ENCODE assay signal across 1 cellular context in the genomic region with DNA sequence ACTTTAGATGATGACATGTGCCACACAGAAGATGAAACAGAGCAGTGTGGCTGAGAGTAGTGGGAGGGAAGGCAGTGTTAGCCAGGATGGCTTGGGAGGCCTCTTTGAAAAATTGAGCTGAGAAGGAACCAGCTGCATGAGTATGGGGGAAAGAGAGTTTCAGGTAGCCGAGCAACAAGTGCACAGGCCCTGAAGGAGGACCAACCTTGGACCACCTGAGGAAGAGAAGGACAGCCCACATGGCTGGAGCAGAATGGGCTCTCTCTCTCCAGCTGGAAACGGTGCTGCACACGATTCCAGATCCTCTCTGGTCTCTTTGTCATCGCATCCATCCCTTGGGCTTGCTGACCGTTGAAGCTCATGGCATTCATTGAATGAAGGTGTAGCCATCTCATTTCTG.
TF ChIP-seq lines count a peak whose summit lies in the region.

No MANE protein-coding gene starts in this region.

TF ChIP-seq in IMR-90, 13 proteins besides CTCF, POLR2A, EP300 and RAD21 (continued from another document):
- no peak for TF ChIP-seq USF2 (IDR thresholded peaks at IDR 0.05; ENCODE audit: low read depth, low read length)
- TF ChIP-seq BHLHE40 (IDR thresholded peaks at IDR 0.05; ENCODE audit: low read depth, low read length): no peak
- TF ChIP-seq NFE2L2 (IDR thresholded peaks at IDR 0.05; ENCODE audit: low read depth, low read length): no peak
- TF ChIP-seq RFX5 (IDR thresholded peaks at IDR 0.05; ENCODE audit: low read depth, low read length): no peak
- TF ChIP-seq MAZ (IDR thresholded peaks at IDR 0.05; ENCODE audit: borderline replicate concordance, low read depth, low read length): no peak
- TF ChIP-seq, protein P1, sequence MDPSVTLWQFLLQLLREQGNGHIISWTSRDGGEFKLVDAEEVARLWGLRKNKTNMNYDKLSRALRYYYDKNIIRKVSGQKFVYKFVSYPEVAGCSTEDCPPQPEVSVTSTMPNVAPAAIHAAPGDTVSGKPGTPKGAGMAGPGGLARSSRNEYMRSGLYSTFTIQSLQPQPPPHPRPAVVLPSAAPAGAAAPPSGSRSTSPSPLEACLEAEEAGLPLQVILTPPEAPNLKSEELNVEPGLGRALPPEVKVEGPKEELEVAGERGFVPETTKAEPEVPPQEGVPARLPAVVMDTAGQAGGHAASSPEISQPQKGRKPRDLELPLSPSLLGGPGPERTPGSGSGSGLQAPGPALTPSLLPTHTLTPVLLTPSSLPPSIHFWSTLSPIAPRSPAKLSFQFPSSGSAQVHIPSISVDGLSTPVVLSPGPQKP (IDR thresholded peaks at IDR 0.05; ENCODE audit: borderline replicate concordance, low read depth, low read length): no peak
- TF ChIP-seq CHD1 (IDR thresholded peaks at IDR 0.05; ENCODE audit: low read depth, low read length): no peak
- no peak for TF ChIP-seq MXI1 (IDR thresholded peaks at IDR 0.05; ENCODE audit: borderline replicate concordance, low read depth, low read length)
- TF ChIP-seq SMC3 (IDR thresholded peaks at IDR 0.05; ENCODE audit: low read depth, low read length): no peak
- no peak for TF ChIP-seq FOS (IDR thresholded peaks at IDR 0.05; ENCODE audit: low read depth, low read length)
- TF ChIP-seq RCOR1 (IDR thresholded peaks at IDR 0.05; ENCODE audit: insufficient replicate concordance, low read length): no peak
- TF ChIP-seq MAFK (IDR thresholded peaks at IDR 0.05; ENCODE audit: low read depth, low read length): no peak
